Comparison of ENCODE assay signal across 26 cellular contexts in the genomic region with DNA sequence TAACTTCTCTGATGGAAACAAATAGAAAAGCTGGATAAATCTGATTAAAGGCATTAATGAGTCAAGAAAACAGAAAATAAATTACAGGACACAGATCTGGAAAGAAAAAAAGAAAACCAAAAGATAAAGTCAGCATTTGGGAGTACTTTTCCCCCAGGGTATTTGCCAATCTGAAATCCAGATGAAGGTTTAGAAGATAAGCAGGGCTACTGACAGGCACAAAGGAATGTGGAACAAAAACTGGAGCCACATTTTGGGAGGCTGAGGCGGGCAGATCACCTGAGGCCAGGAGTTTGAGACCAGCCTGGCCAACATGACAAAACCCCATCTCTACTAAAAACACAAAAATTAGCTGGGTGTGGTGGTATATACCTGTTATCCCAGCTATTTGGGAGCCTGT.
"Had no signal": no experiment of that assay in that cellular context is flagged by ENCODE, and none has a peak within 500 bp of the region (broad histone marks: within the 10 kb centered on the region; RNA-seq: fewer than 3 reads in every experiment).

No MANE protein-coding gene starts in this region.

- H3K4me3 Mint-ChIP-seq: naive thymus-derived CD8-positive, alpha-beta T cell; nephron; neural crest cell; stimulated activated memory B cell treated with anti-CD40 and anti-IgM and Interleukin-4, amounts not matched to agents 10 μg/mL and 1 μg/mL and 100 μg/mL, for 72 hours; stimulated activated naive CD8-positive, alpha-beta T cell treated with anti-CD3 and anti-CD28 coated beads, Interleukin-15, amount 100 ng/mL, for 72 hours had no signal

- H3K4me1 ChIP-seq: lower lobe of right lung, parathyroid adenoma, psoas muscle, right atrium auricular region, right lobe of liver, tibial nerve had no signal

- H3K27me3 Mint-ChIP-seq: naive thymus-derived CD8-positive, alpha-beta T cell; stimulated activated memory B cell treated with anti-CD40 and anti-IgM and Interleukin-4, amounts not matched to agents 10 μg/mL and 1 μg/mL and 100 μg/mL, for 72 hours; stimulated activated naive CD8-positive, alpha-beta T cell treated with anti-CD3 and anti-CD28 coated beads, Interleukin-15, amount 100 ng/mL, for 72 hours had no signal

- H3K27me3 ChIP-seq: hepatocyte, right atrium auricular region, right lobe of liver, tibial nerve, upper lobe of left lung, vagina had no signal

- H3K27ac ChIP-seq: hepatocyte, lower lobe of right lung, parathyroid adenoma, psoas muscle, right atrium auricular region, right lobe of liver, tibial nerve, upper lobe of left lung, vagina had no signal

- H3K9me3 Mint-ChIP-seq: naive thymus-derived CD8-positive, alpha-beta T cell; stimulated activated memory B cell treated with anti-CD40 and anti-IgM and Interleukin-4, amounts not matched to agents 10 μg/mL and 1 μg/mL and 100 μg/mL, for 72 hours had no signal

- H3K27ac Mint-ChIP-seq: naive thymus-derived CD8-positive, alpha-beta T cell; nephron; stimulated activated memory B cell treated with anti-CD40 and anti-IgM and Interleukin-4, amounts not matched to agents 10 μg/mL and 1 μg/mL and 100 μg/mL, for 72 hours; stimulated activated naive CD8-positive, alpha-beta T cell treated with anti-CD3 and anti-CD28 coated beads, Interleukin-15, amount 100 ng/mL, for 72 hours had no signal

- DNase-seq: kidney glomerular epithelial cell; left cardiac atrium; lower lobe of right lung; mammary epithelial cell; naive thymus-derived CD8-positive, alpha-beta T cell; nucleus accumbens; psoas muscle; right lobe of liver; stimulated activated CD4-positive, alpha-beta T cell treated with anti-CD3 and anti-CD28 coated beads, Interleukin-1b, Interleukin-23, amount 100 ng/mL, for 48 hours; stimulated activated CD4-positive, alpha-beta T cell treated with anti-CD3 and anti-CD28 coated beads, Interleukin-2, amount 100 ng/mL, for 48 hours; stimulated activated CD4-positive, alpha-beta T cell treated with anti-CD3 and anti-CD28 coated beads, Interleukin-4, amount 100 ng/mL, for 4 hours; stimulated activated CD8-positive, alpha-beta memory T cell treated with anti-CD3 and anti-CD28 coated beads, Interleukin-4, amount 100 ng/mL, for 48 hours; stimulated activated naive CD4-positive, alpha-beta T cell treated with Interleukin-2 at 50 U/mL for 16 hours; stimulated activated naive CD8-positive, alpha-beta T cell treated with anti-CD3 and anti-CD28 coated beads, Interleukin-15, amount 100 ng/mL, for 72 hours; substantia nigra; upper lobe of left lung had no signal

- H3K36me3 ChIP-seq: lower lobe of right lung, right atrium auricular region, right lobe of liver, upper lobe of left lung, vagina had no signal

- H3K4me3 ChIP-seq: hepatocyte, lower lobe of right lung, psoas muscle, right atrium auricular region, right lobe of liver, smooth muscle cell, tibial nerve, upper lobe of left lung, vagina had no signal

- H3K4me1 Mint-ChIP-seq: nephron; neural crest cell; stimulated activated memory B cell treated with anti-CD40 and anti-IgM and Interleukin-4, amounts not matched to agents 10 μg/mL and 1 μg/mL and 100 μg/mL, for 72 hours; stimulated activated naive CD8-positive, alpha-beta T cell treated with anti-CD3 and anti-CD28 coated beads, Interleukin-15, amount 100 ng/mL, for 72 hours had no signal

- ATAC-seq: left cardiac atrium; left lobe of liver; lower lobe of right lung; naive thymus-derived CD8-positive, alpha-beta T cell; psoas muscle; right lobe of liver; stimulated activated memory B cell treated with anti-CD40 and anti-IgM and Interleukin-4, amounts not matched to agents 10 μg/mL and 1 μg/mL and 100 μg/mL, for 72 hours; stimulated activated naive CD8-positive, alpha-beta T cell treated with anti-CD3 and anti-CD28 coated beads, Interleukin-15, amount 100 ng/mL, for 72 hours had no signal

- H3K9me3 ChIP-seq: lower lobe of right lung, psoas muscle, right lobe of liver, tibial nerve, upper lobe of left lung, vagina had no signal
